ENCODE assay signal across 11 cellular contexts in the genomic region with DNA sequence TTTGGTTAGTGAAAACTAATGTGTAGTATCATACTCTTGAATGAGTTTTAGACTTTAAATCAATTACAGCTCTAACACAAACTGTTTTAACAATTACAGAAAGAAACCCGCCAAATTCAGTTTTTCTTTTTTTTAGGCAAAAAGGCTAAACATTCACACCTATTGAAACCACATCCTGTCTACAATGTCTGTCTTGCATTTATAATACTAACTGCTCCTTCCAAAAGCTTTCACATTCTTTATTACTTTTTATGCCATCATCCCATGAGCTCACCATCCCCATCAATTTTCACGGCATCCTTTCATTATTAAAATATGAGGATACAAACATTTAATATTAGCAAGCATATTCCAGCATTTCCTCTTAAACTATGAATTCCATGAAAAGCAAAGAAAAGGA.
DNase-seq lines count a peak whose midpoint lies in the region; ATAC-seq and TF ChIP-seq lines count a peak whose summit lies in the region.
"Had no signal": no experiment of that assay in that cellular context is flagged by ENCODE, and none has a peak within 500 bp of the region (broad histone marks: within the 10 kb centered on the region; RNA-seq: fewer than 3 reads in every experiment).

No MANE protein-coding gene starts in this region.

- peak overlapping the region; percentile 74 for H3K4me3 Mint-ChIP-seq in activated naive CD8-positive, alpha-beta T cell treated with anti-CD3 and anti-CD28 coated beads, Interleukin-2, amount 10 ng/mL, durations not matched to agents 7 days and 5 days
- H3K4me3 Mint-ChIP-seq in natural killer cell treated with Interleukin-12 subunit alpha and Interleukin-12 subunit beta and Interleukin-15 and Interleukin-18, amount 100 ng/mL, for 72 hours, result peak overlapping the region; percentile 47

- DNase-seq in AG10803 (ENCODE audit: low read depth), result peak; percentile 21
- no peak for DNase-seq in activated naive CD8-positive, alpha-beta T cell treated with anti-CD3 and anti-CD28 coated beads, Interleukin-2, amount 10 ng/mL, durations not matched to agents 7 days and 5 days
- DNase-seq in natural killer cell treated with Interleukin-12 subunit alpha and Interleukin-12 subunit beta and Interleukin-15 and Interleukin-18, amount 100 ng/mL, for 72 hours (ENCODE audit: low spot score), result no peak
- DNase-seq in SK-N-DZ (ENCODE audit: low spot score), result no peak
- DNase-seq: islet precursor cell, NCI-H446, Peyer's patch had no signal

- TF ChIP-seq CTCF in AG10803 (conservative IDR thresholded peaks at IDR 0.05; ENCODE audit: low read length), result no peak

- peaks cover 69% of the 10 kb centered on the region for H3K36me3 Mint-ChIP-seq in activated naive CD8-positive, alpha-beta T cell treated with anti-CD3 and anti-CD28 coated beads, Interleukin-2, amount 10 ng/mL, durations not matched to agents 7 days and 5 days
- peaks cover 15% of the 10 kb centered on the region for H3K36me3 Mint-ChIP-seq in natural killer cell treated with Interleukin-12 subunit alpha and Interleukin-12 subunit beta and Interleukin-15 and Interleukin-18, amount 100 ng/mL, for 72 hours

- no peak overlapping the region for H3K4me3 ChIP-seq in AG10803 (ENCODE audit: low read length)
- H3K4me3 ChIP-seq: Peyer's patch had no signal

- POLR2A ChIA-PET in activated naive CD8-positive, alpha-beta T cell treated with anti-CD3 and anti-CD28 coated beads, Interleukin-2, amount 10 ng/mL, durations not matched to agents 7 days and 5 days (lab: Charles Lee), result interaction anchor here (0.7 to 0.8 kb wide), 3 partner anchors 9 to 141 kb away, joined by 3 to 5 read pairs (median 4); no protein-coding TSS in a partner anchor

- no peaks in the 10 kb centered on the region for H3K9me3 Mint-ChIP-seq in activated naive CD8-positive, alpha-beta T cell treated with anti-CD3 and anti-CD28 coated beads, Interleukin-2, amount 10 ng/mL, durations not matched to agents 7 days and 5 days
- no peaks in the 10 kb centered on the region for H3K9me3 Mint-ChIP-seq in natural killer cell treated with Interleukin-12 subunit alpha and Interleukin-12 subunit beta and Interleukin-15 and Interleukin-18, amount 100 ng/mL, for 72 hours

- H3K4me1 Mint-ChIP-seq in activated naive CD8-positive, alpha-beta T cell treated with anti-CD3 and anti-CD28 coated beads, Interleukin-2, amount 10 ng/mL, durations not matched to agents 7 days and 5 days, result peaks cover 30% of the 10 kb centered on the region
- peaks cover 29 to 30% of the 10 kb centered on the region in 2 donors for H3K4me1 Mint-ChIP-seq in natural killer cell treated with Interleukin-12 subunit alpha and Interleukin-12 subunit beta and Interleukin-15 and Interleukin-18, amount 100 ng/mL, for 72 hours (ENCODE audit: low read depth in 2 of 2)

- peak overlapping the region; percentile 85 for H3K27ac Mint-ChIP-seq in activated naive CD8-positive, alpha-beta T cell treated with anti-CD3 and anti-CD28 coated beads, Interleukin-2, amount 10 ng/mL, durations not matched to agents 7 days and 5 days
- peak overlapping the region; percentile 49 to 92 for H3K27ac Mint-ChIP-seq in natural killer cell treated with Interleukin-12 subunit alpha and Interleukin-12 subunit beta and Interleukin-15 and Interleukin-18, amount 100 ng/mL, for 72 hours

- ATAC-seq in GM19372 (IDR thresholded peaks at IDR 0.05; ENCODE audit: low read depth, unreplicated experiment), result peak; percentile 69
- peak; percentile 65 for ATAC-seq in activated naive CD8-positive, alpha-beta T cell treated with anti-CD3 and anti-CD28 coated beads, Interleukin-2, amount 10 ng/mL, durations not matched to agents 7 days and 5 days (ENCODE audit: low read depth)
- peak in 1 of 2 donors; percentile 61 for ATAC-seq in natural killer cell treated with Interleukin-12 subunit alpha and Interleukin-12 subunit beta and Interleukin-15 and Interleukin-18, amount 100 ng/mL, for 72 hours
- ATAC-seq in GM19035 (IDR thresholded peaks at IDR 0.05; ENCODE audit: unreplicated experiment), result no peak
- no peak for ATAC-seq in HG03457 (IDR thresholded peaks at IDR 0.05; ENCODE audit: unreplicated experiment)
- ATAC-seq in HG03565 (IDR thresholded peaks at IDR 0.05; ENCODE audit: unreplicated experiment), result no peak

- H3K27me3 Mint-ChIP-seq in activated naive CD8-positive, alpha-beta T cell treated with anti-CD3 and anti-CD28 coated beads, Interleukin-2, amount 10 ng/mL, durations not matched to agents 7 days and 5 days, result no peaks in the 10 kb centered on the region
- no peaks in the 10 kb centered on the region for H3K27me3 Mint-ChIP-seq in natural killer cell treated with Interleukin-12 subunit alpha and Interleukin-12 subunit beta and Interleukin-15 and Interleukin-18, amount 100 ng/mL, for 72 hours

Comparison
In these comparisons a context has a peak if more than half of its experiments do, and no peak if none do; other contexts are left out.
1. ATAC-seq: peak in GM19372 (single experiment) and activated naive CD8-positive, alpha-beta T cell treated with anti-CD3 and anti-CD28 coated beads, Interleukin-2, amount 10 ng/mL, durations not matched to agents 7 days and 5 days (single experiment); none in GM19035 (single experiment), HG03457 (single experiment) and HG03565 (single experiment).